In the genomic region with DNA sequence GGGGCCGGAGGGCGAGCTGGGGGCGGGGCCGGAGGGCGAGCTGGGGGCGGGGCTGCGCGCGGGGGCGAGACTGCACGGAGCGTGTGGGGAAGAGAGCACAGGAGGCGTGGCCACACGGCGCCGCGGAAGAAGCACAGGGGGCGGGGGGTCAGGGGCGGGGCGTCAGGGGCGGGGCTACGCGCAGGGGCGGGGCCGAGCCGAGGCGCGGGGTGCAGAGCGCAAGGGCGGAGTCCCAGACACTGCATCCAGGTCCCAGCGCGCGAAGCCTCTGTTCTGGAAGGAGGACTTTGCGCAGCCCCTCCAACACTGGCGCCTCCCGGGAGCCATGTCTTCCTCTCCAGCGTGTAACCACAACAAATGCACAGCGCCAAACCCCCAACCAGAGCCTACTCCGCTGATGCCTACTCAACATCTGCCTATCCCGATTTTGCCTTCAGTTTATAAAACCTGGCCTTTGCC, we compare ENCODE assay signal across 1 cellular context.
TF ChIP-seq lines count a peak whose summit lies in the region.

No MANE protein-coding gene starts in this region.

TF ChIP-seq in HepG2, 621 proteins besides CTCF, POLR2A, EP300 and RAD21 (continued from another document and continues in another):
- TF ChIP-seq ELF4 (CRISPR knock-in tag; IDR thresholded peaks at IDR 0.05; ENCODE audit: borderline replicate concordance), result no peak
- no peak for TF ChIP-seq MIXL1 (CRISPR knock-in tag; IDR thresholded peaks at IDR 0.05)
- TF ChIP-seq, protein P1, sequence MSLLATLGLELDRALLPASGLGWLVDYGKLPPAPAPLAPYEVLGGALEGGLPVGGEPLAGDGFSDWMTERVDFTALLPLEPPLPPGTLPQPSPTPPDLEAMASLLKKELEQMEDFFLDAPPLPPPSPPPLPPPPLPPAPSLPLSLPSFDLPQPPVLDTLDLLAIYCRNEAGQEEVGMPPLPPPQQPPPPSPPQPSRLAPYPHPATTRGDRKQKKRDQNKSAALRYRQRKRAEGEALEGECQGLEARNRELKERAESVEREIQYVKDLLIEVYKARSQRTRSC (CRISPR knock-in tag; IDR thresholded peaks at IDR 0.05; ENCODE audit: low read depth), result no peak
- TF ChIP-seq MEIS2 (CRISPR knock-in tag; IDR thresholded peaks at IDR 0.05), result no peak
- TF ChIP-seq, protein P2, sequence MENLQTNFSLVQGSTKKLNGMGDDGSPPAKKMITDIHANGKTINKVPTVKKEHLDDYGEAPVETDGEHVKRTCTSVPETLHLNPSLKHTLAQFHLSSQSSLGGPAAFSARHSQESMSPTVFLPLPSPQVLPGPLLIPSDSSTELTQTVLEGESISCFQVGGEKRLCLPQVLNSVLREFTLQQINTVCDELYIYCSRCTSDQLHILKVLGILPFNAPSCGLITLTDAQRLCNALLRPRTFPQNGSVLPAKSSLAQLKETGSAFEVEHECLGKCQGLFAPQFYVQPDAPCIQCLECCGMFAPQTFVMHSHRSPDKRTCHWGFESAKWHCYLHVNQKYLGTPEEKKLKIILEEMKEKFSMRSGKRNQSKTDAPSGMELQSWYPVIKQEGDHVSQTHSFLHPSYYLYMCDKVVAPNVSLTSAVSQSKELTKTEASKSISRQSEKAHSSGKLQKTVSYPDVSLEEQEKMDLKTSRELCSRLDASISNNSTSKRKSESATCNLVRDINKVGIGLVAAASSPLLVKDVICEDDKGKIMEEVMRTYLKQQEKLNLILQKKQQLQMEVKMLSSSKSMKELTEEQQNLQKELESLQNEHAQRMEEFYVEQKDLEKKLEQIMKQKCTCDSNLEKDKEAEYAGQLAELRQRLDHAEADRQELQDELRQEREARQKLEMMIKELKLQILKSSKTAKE (CRISPR knock-in tag; IDR thresholded peaks at IDR 0.05; ENCODE audit: borderline replicate concordance), result no peak
- TF ChIP-seq SNRNP70 (IDR thresholded peaks at IDR 0.05; ENCODE audit: low read depth, low read length), result no peak
- TF ChIP-seq NR3C1 (CRISPR knock-in tag; IDR thresholded peaks at IDR 0.05), result no peak
- no peak for TF ChIP-seq JUND (CRISPR knock-in tag; IDR thresholded peaks at IDR 0.05)
- TF ChIP-seq SRSF4 (IDR thresholded peaks at IDR 0.05; ENCODE audit: low read depth, low read length, poor library complexity, severe bottlenecking), result no peak
- no peak for TF ChIP-seq PHF5A (CRISPR knock-in tag; IDR thresholded peaks at IDR 0.05; ENCODE audit: low read depth, unreplicated experiment)
- no peak for TF ChIP-seq ZBTB38 (CRISPR knock-in tag; IDR thresholded peaks at IDR 0.05)
- TF ChIP-seq, protein P3, sequence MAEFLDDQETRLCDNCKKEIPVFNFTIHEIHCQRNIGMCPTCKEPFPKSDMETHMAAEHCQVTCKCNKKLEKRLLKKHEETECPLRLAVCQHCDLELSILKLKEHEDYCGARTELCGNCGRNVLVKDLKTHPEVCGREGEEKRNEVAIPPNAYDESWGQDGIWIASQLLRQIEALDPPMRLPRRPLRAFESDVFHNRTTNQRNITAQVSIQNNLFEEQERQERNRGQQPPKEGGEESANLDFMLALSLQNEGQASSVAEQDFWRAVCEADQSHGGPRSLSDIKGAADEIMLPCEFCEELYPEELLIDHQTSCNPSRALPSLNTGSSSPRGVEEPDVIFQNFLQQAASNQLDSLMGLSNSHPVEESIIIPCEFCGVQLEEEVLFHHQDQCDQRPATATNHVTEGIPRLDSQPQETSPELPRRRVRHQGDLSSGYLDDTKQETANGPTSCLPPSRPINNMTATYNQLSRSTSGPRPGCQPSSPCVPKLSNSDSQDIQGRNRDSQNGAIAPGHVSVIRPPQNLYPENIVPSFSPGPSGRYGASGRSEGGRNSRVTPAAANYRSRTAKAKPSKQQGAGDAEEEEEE (CRISPR knock-in tag; IDR thresholded peaks at IDR 0.05; ENCODE audit: borderline replicate concordance), result no peak
- TF ChIP-seq SOX5 (CRISPR knock-in tag; IDR thresholded peaks at IDR 0.05; ENCODE audit: borderline replicate concordance), result peak; percentile 42; the same call in 1 of the 2 replicates
- TF ChIP-seq, protein P4, sequence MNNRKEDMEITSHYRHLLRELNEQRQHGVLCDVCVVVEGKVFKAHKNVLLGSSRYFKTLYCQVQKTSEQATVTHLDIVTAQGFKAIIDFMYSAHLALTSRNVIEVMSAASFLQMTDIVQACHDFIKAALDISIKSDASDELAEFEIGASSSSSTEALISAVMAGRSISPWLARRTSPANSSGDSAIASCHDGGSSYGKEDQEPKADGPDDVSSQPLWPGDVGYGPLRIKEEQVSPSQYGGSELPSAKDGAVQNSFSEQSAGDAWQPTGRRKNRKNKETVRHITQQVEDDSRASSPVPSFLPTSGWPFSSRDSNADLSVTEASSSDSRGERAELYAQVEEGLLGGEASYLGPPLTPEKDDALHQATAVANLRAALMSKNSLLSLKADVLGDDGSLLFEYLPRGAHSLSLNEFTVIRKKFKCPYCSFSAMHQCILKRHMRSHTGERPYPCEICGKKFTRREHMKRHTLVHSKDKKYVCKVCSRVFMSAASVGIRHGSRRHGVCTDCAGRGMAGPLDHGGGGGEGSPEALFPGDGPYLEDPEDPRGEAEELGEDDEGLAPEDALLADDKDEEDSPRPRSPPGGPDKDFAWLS (CRISPR knock-in tag; IDR thresholded peaks at IDR 0.05; ENCODE audit: borderline replicate concordance), result no peak
- TF ChIP-seq MXD4 (CRISPR knock-in tag; IDR thresholded peaks at IDR 0.05), result no peak; the same call in 1 of the 2 replicates
- TF ChIP-seq ZFP36L1 (CRISPR knock-in tag; IDR thresholded peaks at IDR 0.05), result no peak
- peak; percentile 57 for TF ChIP-seq SALL1 (CRISPR knock-in tag; IDR thresholded peaks at IDR 0.05)
- TF ChIP-seq SALL2 (CRISPR knock-in tag; IDR thresholded peaks at IDR 0.05), result no peak
- TF ChIP-seq TCF12 (IDR thresholded peaks at IDR 0.05), result no peak
- no peak for TF ChIP-seq TCF12 (CRISPR knock-in tag; IDR thresholded peaks at IDR 0.05)
- no peak for TF ChIP-seq RXRB (CRISPR knock-in tag; IDR thresholded peaks at IDR 0.05; ENCODE audit: borderline replicate concordance)
- TF ChIP-seq EZH2 (conservative IDR thresholded peaks at IDR 0.05; ENCODE audit: low read depth, low read length), result no peak
- TF ChIP-seq MYC (CRISPR knock-in tag; IDR thresholded peaks at IDR 0.05; ENCODE audit: borderline replicate concordance), result no peak
- 0 out of 2 replicates have a peak, but pooled peaks have one; percentile 23 for TF ChIP-seq NFKB2 (CRISPR knock-in tag; IDR thresholded peaks at IDR 0.05; ENCODE audit: borderline replicate concordance)
- TF ChIP-seq ZNF644 (CRISPR knock-in tag; IDR thresholded peaks at IDR 0.05; ENCODE audit: low read depth), result peak; percentile 68; the same call in 1 of the 2 replicates
- no peak for TF ChIP-seq ONECUT2 (CRISPR knock-in tag; IDR thresholded peaks at IDR 0.05)
- TF ChIP-seq, protein P5, sequence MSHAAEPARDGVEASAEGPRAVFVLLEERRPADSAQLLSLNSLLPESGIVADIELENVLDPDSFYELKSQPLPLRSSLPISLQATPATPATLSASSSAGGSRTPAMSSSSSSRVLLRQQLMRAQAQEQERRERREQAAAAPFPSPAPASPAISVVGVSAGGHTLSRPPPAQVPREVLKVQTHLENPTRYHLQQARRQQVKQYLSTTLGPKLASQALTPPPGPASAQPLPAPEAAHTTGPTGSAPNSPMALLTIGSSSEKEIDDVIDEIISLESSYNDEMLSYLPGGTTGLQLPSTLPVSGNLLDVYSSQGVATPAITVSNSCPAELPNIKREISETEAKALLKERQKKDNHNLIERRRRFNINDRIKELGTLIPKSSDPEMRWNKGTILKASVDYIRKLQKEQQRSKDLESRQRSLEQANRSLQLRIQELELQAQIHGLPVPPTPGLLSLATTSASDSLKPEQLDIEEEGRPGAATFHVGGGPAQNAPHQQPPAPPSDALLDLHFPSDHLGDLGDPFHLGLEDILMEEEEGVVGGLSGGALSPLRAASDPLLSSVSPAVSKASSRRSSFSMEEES (CRISPR knock-in tag; IDR thresholded peaks at IDR 0.05), result peak; percentile 15; the same call in 1 of the 2 replicates
- TF ChIP-seq ZNF891 (CRISPR knock-in tag; IDR thresholded peaks at IDR 0.05), result no peak
- no peak for TF ChIP-seq ZFP1 (CRISPR knock-in tag; IDR thresholded peaks at IDR 0.05)
- TF ChIP-seq, protein P6, sequence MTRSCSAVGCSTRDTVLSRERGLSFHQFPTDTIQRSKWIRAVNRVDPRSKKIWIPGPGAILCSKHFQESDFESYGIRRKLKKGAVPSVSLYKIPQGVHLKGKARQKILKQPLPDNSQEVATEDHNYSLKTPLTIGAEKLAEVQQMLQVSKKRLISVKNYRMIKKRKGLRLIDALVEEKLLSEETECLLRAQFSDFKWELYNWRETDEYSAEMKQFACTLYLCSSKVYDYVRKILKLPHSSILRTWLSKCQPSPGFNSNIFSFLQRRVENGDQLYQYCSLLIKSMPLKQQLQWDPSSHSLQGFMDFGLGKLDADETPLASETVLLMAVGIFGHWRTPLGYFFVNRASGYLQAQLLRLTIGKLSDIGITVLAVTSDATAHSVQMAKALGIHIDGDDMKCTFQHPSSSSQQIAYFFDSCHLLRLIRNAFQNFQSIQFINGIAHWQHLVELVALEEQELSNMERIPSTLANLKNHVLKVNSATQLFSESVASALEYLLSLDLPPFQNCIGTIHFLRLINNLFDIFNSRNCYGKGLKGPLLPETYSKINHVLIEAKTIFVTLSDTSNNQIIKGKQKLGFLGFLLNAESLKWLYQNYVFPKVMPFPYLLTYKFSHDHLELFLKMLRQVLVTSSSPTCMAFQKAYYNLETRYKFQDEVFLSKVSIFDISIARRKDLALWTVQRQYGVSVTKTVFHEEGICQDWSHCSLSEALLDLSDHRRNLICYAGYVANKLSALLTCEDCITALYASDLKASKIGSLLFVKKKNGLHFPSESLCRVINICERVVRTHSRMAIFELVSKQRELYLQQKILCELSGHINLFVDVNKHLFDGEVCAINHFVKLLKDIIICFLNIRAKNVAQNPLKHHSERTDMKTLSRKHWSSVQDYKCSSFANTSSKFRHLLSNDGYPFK (CRISPR knock-in tag; IDR thresholded peaks at IDR 0.05; ENCODE audit: borderline replicate concordance), result no peak
- TF ChIP-seq U2AF2 (IDR thresholded peaks at IDR 0.05; ENCODE audit: low read depth, low read length), result no peak
- TF ChIP-seq SRSF9 (IDR thresholded peaks at IDR 0.05; ENCODE audit: borderline replicate concordance, insufficient read depth, low read depth, low read length, poor library complexity, severe bottlenecking), result no peak
- peak; percentile 64; the same call in 1 of the 2 replicates for TF ChIP-seq ZNF256 (CRISPR knock-in tag; conservative IDR thresholded peaks at IDR 0.05)
- no peak for TF ChIP-seq ZNF10 (CRISPR knock-in tag; IDR thresholded peaks at IDR 0.05; ENCODE audit: borderline replicate concordance, low read depth)
- no peak for TF ChIP-seq KMT2B (CRISPR knock-in tag; IDR thresholded peaks at IDR 0.05)
- no peak for TF ChIP-seq PPARG (CRISPR knock-in tag; conservative IDR thresholded peaks at IDR 0.05)
- TF ChIP-seq ETV6 (CRISPR knock-in tag; conservative IDR thresholded peaks at IDR 0.05), result no peak
- no peak for TF ChIP-seq ARNT2 (CRISPR knock-in tag; IDR thresholded peaks at IDR 0.05; ENCODE audit: low read depth)
- TF ChIP-seq, protein P7, sequence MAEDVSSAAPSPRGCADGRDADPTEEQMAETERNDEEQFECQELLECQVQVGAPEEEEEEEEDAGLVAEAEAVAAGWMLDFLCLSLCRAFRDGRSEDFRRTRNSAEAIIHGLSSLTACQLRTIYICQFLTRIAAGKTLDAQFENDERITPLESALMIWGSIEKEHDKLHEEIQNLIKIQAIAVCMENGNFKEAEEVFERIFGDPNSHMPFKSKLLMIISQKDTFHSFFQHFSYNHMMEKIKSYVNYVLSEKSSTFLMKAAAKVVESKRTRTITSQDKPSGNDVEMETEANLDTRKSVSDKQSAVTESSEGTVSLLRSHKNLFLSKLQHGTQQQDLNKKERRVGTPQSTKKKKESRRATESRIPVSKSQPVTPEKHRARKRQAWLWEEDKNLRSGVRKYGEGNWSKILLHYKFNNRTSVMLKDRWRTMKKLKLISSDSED (CRISPR knock-in tag; IDR thresholded peaks at IDR 0.05), result no peak
- no peak for TF ChIP-seq ZNF670 (CRISPR knock-in tag; IDR thresholded peaks at IDR 0.05; ENCODE audit: borderline replicate concordance)
- TF ChIP-seq, protein P8, sequence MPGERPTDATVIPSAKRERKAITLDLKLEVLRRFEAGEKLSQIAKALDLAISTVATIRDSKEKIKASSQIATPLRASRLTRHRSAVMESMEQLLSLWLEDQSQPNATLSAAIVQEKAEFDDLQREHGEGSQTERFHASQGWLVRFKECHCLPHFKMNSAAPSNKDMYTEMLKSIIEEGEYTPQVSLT (CRISPR knock-in tag; IDR thresholded peaks at IDR 0.05; ENCODE audit: borderline replicate concordance, low read depth), result no peak
- no peak for TF ChIP-seq ZNF230 (CRISPR knock-in tag; IDR thresholded peaks at IDR 0.05)
- TF ChIP-seq MATR3 (CRISPR knock-in tag; IDR thresholded peaks at IDR 0.05), result no peak
- TF ChIP-seq, protein P9, sequence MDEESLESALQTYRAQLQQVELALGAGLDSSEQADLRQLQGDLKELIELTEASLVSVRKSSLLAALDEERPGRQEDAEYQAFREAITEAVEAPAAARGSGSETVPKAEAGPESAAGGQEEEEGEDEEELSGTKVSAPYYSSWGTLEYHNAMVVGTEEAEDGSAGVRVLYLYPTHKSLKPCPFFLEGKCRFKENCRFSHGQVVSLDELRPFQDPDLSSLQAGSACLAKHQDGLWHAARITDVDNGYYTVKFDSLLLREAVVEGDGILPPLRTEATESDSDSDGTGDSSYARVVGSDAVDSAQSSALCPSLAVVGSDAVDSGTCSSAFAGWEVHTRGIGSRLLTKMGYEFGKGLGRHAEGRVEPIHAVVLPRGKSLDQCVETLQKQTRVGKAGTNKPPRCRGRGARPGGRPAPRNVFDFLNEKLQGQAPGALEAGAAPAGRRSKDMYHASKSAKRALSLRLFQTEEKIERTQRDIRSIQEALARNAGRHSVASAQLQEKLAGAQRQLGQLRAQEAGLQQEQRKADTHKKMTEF (CRISPR knock-in tag; IDR thresholded peaks at IDR 0.05), result peak; percentile 54; the same call in 1 of the 2 replicates
- TF ChIP-seq, protein P10, sequence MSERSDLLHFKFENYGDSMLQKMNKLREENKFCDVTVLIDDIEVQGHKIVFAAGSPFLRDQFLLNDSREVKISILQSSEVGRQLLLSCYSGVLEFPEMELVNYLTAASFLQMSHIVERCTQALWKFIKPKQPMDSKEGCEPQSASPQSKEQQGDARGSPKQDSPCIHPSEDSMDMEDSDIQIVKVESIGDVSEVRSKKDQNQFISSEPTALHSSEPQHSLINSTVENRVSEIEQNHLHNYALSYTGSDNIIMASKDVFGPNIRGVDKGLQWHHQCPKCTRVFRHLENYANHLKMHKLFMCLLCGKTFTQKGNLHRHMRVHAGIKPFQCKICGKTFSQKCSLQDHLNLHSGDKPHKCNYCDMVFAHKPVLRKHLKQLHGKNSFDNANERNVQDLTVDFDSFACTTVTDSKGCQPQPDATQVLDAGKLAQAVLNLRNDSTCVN (CRISPR knock-in tag; IDR thresholded peaks at IDR 0.05; ENCODE audit: borderline replicate concordance), result 0 out of 2 replicates have a peak, but pooled peaks have one; percentile 42
- TF ChIP-seq MBD4 (IDR thresholded peaks at IDR 0.05; ENCODE audit: borderline replicate concordance, low read length), result no peak
- TF ChIP-seq, protein P11, sequence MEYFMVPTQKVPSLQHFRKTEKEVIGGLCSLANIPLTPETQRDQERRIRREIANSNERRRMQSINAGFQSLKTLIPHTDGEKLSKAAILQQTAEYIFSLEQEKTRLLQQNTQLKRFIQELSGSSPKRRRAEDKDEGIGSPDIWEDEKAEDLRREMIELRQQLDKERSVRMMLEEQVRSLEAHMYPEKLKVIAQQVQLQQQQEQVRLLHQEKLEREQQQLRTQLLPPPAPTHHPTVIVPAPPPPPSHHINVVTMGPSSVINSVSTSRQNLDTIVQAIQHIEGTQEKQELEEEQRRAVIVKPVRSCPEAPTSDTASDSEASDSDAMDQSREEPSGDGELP (IDR thresholded peaks at IDR 0.05; ENCODE audit: borderline replicate concordance, low read depth), result no peak
